ENCODE assay signal across 17 cellular contexts in genomic region chr15:61764981-61765380, GRCh38.
"Had no signal": no experiment of that assay in that cellular context is flagged by ENCODE, and none has a peak within 500 bp of the region (broad histone marks: within the 10 kb centered on the region; RNA-seq: fewer than 3 reads in every experiment).

No MANE protein-coding gene starts in this region.

- H3K4me1 ChIP-seq: sigmoid colon, tibial nerve, vagina had no signal

- H3K36me3 ChIP-seq: heart right ventricle, sigmoid colon, tibial nerve, vagina had no signal

- H3K27me3 ChIP-seq: sigmoid colon, tibial nerve, vagina had no signal

- ATAC-seq: activated CD8-positive, alpha-beta T cell treated with anti-CD3 and anti-CD28 coated beads, Interleukin-2, amount 10 ng/mL, durations not matched to agents 7 days and 5 days; left colon; natural killer cell treated with Interleukin-12 subunit alpha and Interleukin-12 subunit beta and Interleukin-15 and Interleukin-18, amount 100 ng/mL, for 72 hours; stimulated activated memory B cell treated with anti-CD40 and anti-IgM and Interleukin-4, amounts not matched to agents 10 μg/mL and 1 μg/mL and 100 μg/mL, for 72 hours had no signal

- H3K27ac ChIP-seq: epithelial cell of prostate, heart right ventricle, sigmoid colon, tibial nerve, vagina had no signal

- H3K4me3 ChIP-seq: heart right ventricle, sigmoid colon, tibial nerve, vagina had no signal

- H3K9me3 ChIP-seq: heart right ventricle, sigmoid colon, tibial nerve, vagina had no signal

- DNase-seq: activated CD4-positive, alpha-beta T cell treated with anti-CD3 and anti-CD28 coated beads, Interleukin-2, amount 10 ng/mL, durations not matched to agents 24 days and 14 days; activated CD4-positive, CD25-positive, alpha-beta regulatory T cell; activated CD8-positive, alpha-beta memory T cell treated with anti-CD3 and anti-CD28 coated beads, Interleukin-2, amount 50 U/mL, for 4 hours; activated CD8-positive, alpha-beta T cell treated with anti-CD3 and anti-CD28 coated beads, Interleukin-2, amount 10 ng/mL, durations not matched to agents 7 days and 5 days; activated naive CD8-positive, alpha-beta T cell treated with anti-CD3 and anti-CD28 coated beads, Interleukin-2, amount 10 ng/mL, durations not matched to agents 7 days and 5 days; activated T-cell treated with anti-CD3 and anti-CD28 coated beads, Interleukin-2, amount 50 U/mL, for 48 hours; aorta; foreskin melanocyte; heart right ventricle; left colon; mammary epithelial cell; sigmoid colon had no signal
